21 cellular contexts compared by ENCODE assay signal in the genomic region with DNA sequence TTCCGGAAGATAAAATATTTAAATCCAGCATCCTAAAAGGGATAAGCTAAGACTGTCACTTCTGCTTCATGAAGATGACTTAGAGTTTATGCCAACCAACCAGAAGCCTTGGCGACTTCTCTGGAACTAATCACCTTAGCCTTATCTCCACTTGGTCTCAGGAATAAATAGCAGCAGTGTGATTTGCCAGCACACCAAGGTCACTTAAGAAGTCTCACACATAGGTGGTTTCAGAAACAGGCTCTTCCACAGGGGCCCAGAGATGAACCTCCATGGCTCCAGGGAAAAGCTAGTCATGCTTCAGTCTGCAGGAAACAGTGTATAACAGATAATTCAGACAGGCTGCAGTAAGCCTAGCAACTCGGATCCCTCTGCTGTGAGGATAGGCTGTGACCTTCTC.
"Had no signal": no experiment of that assay in that cellular context is flagged by ENCODE, and none has a peak within 500 bp of the region (broad histone marks: within the 10 kb centered on the region; RNA-seq: fewer than 3 reads in every experiment).

No MANE protein-coding gene starts in this region.

- ATAC-seq: esophagus mucosa; natural killer cell; sciatic nerve; stimulated activated memory B cell treated with anti-CD40 and anti-IgM and Interleukin-4, amounts not matched to agents 10 μg/mL and 1 μg/mL and 100 μg/mL, for 72 hours had no signal

- H3K4me3 ChIP-seq: coronary artery, neural progenitor cell, ovary, spleen, thoracic aorta, transverse colon had no signal

- DNase-seq: caudate nucleus; effector CD4-positive, alpha-beta T cell; kidney; left cardiac atrium; mammary epithelial cell; natural killer cell; nucleus accumbens; ovary; spleen; stimulated activated CD4-positive, alpha-beta T cell treated with anti-CD3 and anti-CD28 coated beads, Interleukin-15, amount 100 ng/mL, for 24 hours; stimulated activated CD4-positive, alpha-beta T cell treated with anti-CD3 and anti-CD28 coated beads, Interleukin-1b, Interleukin-23, amount 100 ng/mL, for 48 hours; stimulated activated CD4-positive, alpha-beta T cell treated with anti-CD3 and anti-CD28 coated beads, Interleukin-4, amount 100 ng/mL, for 24 hours; substantia nigra; transverse colon had no signal

- FAIRE-seq: kidney, urothelium cell line had no signal

- H3K9me3 ChIP-seq: ovary, spleen, thoracic aorta, transverse colon had no signal

- H3K27me3 ChIP-seq: neural progenitor cell, ovary, spleen, transverse colon had no signal

- H3K4me1 ChIP-seq: neural progenitor cell had no signal

- H3K27ac ChIP-seq: coronary artery, neural progenitor cell, ovary, spleen, thoracic aorta, transverse colon had no signal

- H3K36me3 ChIP-seq: neural progenitor cell, ovary had no signal
